8 cellular contexts compared by ENCODE assay signal in the genomic region with DNA sequence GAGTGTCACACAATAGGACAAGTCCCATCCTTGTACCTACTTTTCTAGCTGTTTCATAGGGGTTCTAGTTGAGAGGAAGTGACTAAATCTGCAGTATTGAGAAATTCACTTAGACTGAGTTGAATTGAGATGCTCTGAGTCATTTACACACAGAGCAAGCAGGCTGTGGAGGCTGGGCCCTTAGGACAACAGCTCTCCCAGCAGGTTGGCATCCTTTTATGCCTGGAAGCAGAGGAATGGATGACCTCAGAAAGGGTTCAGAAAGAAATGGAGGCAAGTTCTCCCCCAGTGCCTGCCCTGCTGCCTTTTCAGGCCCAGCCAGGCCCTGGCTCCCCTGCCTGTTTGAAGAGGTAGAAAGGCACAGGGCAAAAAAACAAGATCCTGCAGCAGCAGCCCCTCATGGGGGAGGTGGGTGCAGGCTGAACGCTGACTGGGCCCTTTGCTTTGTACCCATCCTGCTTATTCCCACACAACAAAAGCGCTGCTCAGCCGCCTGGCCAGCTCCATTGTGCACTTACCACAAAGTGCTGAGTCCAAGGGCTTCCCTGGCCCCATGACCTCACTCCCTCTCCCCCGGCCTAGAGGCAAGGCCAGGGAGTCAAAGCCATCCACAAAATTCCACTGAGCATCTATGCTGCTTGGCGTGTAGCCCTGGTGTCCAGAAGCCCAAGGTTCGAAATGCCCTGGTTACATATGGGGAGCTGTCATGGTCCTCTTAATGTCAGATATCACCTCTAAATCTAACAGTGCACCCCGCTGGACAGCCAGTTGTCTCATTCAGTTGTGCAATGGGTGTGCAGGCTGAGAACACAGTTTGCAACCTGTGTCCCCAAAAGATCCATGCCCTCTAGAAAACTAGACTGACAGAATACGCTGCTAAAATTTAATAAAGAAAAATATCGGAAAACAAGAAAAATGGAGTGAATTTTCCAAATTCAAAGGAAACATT. TPM values are rescaled to one million over a fixed set of nuclear protein-coding genes. Genes with fewer than 3 reads are reported as not detected.
A peak's percentile ranks its signal among the peaks of the same experiment; 100 is the strongest.
DNase-seq lines count a peak whose midpoint lies in the region; ATAC-seq, FAIRE-seq and TF ChIP-seq lines count a peak whose summit lies in the region.

No MANE protein-coding gene starts in this region.

- H3K9me3 ChIP-seq in A673 (ENCODE audit: low read depth, low read length, poor library complexity, severe bottlenecking) = no peaks in the 10 kb centered on the region
- H3K9me3 ChIP-seq in small intestine (ENCODE audit: control insufficient read depth, low read depth) = no peaks in the 10 kb centered on the region

- H3K4me1 ChIP-seq in A673 (ENCODE audit: insufficient read depth, low read length, poor library complexity, severe bottlenecking) (no peaks in the 10 kb centered on the region), small intestine (ENCODE audit: control insufficient read depth in 2 of 2, insufficient read depth in 1 of 2, low read depth in 1 of 2, low read length in 1 of 2) (no peaks in the 10 kb centered on the region)

- 85 to 92% (median 86%) methylated on average over 9 of the region's 9 CpGs for WGBS in small intestine, 3 donors
- 82 to 89% methylated on average over 9 of the region's 9 CpGs for WGBS in lower leg skin, 2 donors

- intact Hi-C loops in A673 (cut with micrococcal nuclease; ENCODE audit: unreplicated experiment) = no loop called here
- intact Hi-C loops in posterior vena cava (cut with DNase I) = no loop called here
- intact Hi-C loops in lower leg skin (cut with DNase I; ENCODE audit: low total_unique reads) = no loop called here

- BruUV-seq in A673 (replicated peaks; lab: Mats Ljungman, UMichigan) = no TSS peak

- POLR2A ChIA-PET in A673 (lab: Charles Lee; ENCODE audit: low non-redundant PET) = interaction anchor here (0.6 kb wide), 1 partner anchor 61 kb away, joined by 6 read pairs; a partner anchor contains a TSS

- H3K36me3 ChIP-seq in A673 (ENCODE audit: insufficient read depth, low read length, poor library complexity, severe bottlenecking) (no peaks in the 10 kb centered on the region), small intestine (ENCODE audit: control insufficient read depth in 2 of 2, insufficient read depth in 2 of 2, low read length in 2 of 2) (no peaks in the 10 kb centered on the region)

- H3K4me3 ChIP-seq in A673 (ENCODE audit: low read depth, low read length, poor library complexity, severe bottlenecking) (no peak overlapping the region), fibroblast of the aortic adventitia (ENCODE audit: low read depth, low read length) (no peak overlapping the region), small intestine (ENCODE audit: low read depth in 1 of 2, low read length in 2 of 2) (no peak overlapping the region), lower leg skin (ENCODE audit: low read depth, poor library complexity, severe bottlenecking) (no peak overlapping the region)

- no peaks in the 10 kb centered on the region for H3K27me3 ChIP-seq in A673 (replicated peaks; ENCODE audit: insufficient read depth, low read depth, low read length, poor library complexity)
- no peaks in the 10 kb centered on the region for H3K27me3 ChIP-seq in small intestine (ENCODE audit: control insufficient read depth in 2 of 2, insufficient read depth in 2 of 2, low read length in 2 of 2)

- CTCF ChIA-PET in A673 (lab: Charles Lee) = interaction anchor here (0.9 to 1.8 kb wide), 5 partner anchors 10 to 118 kb away, joined by 3 to 7 read pairs (median 5); a partner anchor contains a TSS

- TF ChIP-seq POLR2A in lower leg skin (IDR thresholded peaks at IDR 0.05) = no peak

- H3K27ac ChIP-seq in A673 (ENCODE audit: low read depth, low read length, poor library complexity, severe bottlenecking) (no peak overlapping the region), small intestine (ENCODE audit: low read depth in 1 of 2, low read length in 1 of 2) (no peak overlapping the region)

- FAIRE-seq in small intestine (lab: Jason Lieb, UNC) = no peak

- TF ChIP-seq CTCF in A673 (conservative IDR thresholded peaks at IDR 0.05; ENCODE audit: low read depth, low read length) (no peak), fibroblast of the aortic adventitia (IDR thresholded peaks at IDR 0.05; ENCODE audit: insufficient read depth, low read length) (no peak), lower leg skin (IDR thresholded peaks at IDR 0.05) (no peak)

- ATAC-seq in GM19452 (IDR thresholded peaks at IDR 0.05; ENCODE audit: unreplicated experiment) = no peak

- DNase-seq in A673 (ENCODE audit: low spot score) (peak; percentile 90), GOT3 (lab: John Stamatoyannopoulos, UW) (peak; percentile 18), SW 1271 (lab: John Stamatoyannopoulos, UW) (peak; percentile 87 to 98), fibroblast of the aortic adventitia (ENCODE audit: low read depth) (peak; percentile 96), posterior vena cava (ENCODE audit: low spot score) (peak; percentile 89), small intestine (no peak), lower leg skin (ENCODE audit: low spot score in 2 of 2) (no peak)

RNA-seq across cellular contexts. Expression of a gene that starts 5.4 kb away (rescaled TPM):
- total RNA-seq in A673 (2021) (not detected in 2 replicates), fibroblast of the aortic adventitia (ENCODE audit: low replicate concordance) (not detected in 2 replicates), posterior vena cava (not detected), lower leg skin (not detected)
- not detected for polyA plus RNA-seq in small intestine

RNA-seq across cellular contexts. Expression of a gene that starts 52.7 kb away (rescaled TPM):
- total RNA-seq in A673 (2021) (80.4 and 93.4 TPM in 2 replicates), fibroblast of the aortic adventitia (ENCODE audit: low replicate concordance) (53.3 and 59.7 TPM in 2 replicates), posterior vena cava (10 to 100 TPM; 39.6 to 46.9 TPM), lower leg skin (10 to 100 TPM; 22.7 to 28.4 (median 23.4) TPM)
- 1 to 10 TPM; 5.1 to 9.2 (median 5.8) TPM for polyA plus RNA-seq in small intestine

Comparison
In these comparisons a context has a peak if more than half of its experiments do, and no peak if none do; other contexts are left out.
1. DNase-seq: peak in A673 (single experiment), GOT3 (single experiment), SW 1271 (2 of 2), fibroblast of the aortic adventitia (single experiment) and posterior vena cava (single experiment); none in small intestine (single experiment) and lower leg skin (0 of 2).